Comparison of ENCODE assay signal across 16 cellular contexts in the genomic region with DNA sequence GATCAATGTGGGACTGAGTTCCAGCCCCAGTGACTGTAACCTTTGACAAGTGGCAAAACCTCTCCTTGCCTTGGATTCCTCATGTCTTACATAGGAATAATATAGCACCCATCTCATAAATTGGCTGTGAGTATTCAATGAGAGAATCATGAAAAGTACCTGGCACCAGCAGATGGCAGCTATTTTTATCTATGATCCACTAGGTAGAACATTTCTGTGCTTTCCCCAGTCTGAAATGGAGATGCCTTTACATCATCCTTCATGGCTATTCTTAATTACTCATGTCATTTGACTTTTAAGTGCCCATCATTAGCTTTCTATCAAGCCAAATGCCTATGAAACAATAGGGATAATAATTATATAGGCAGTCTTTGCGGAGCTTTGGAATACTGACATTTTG.
DNase-seq lines count a peak whose midpoint lies in the region; ATAC-seq and TF ChIP-seq lines count a peak whose summit lies in the region.
"Had no signal": no experiment of that assay in that cellular context is flagged by ENCODE, and none has a peak within 500 bp of the region (broad histone marks: within the 10 kb centered on the region; RNA-seq: fewer than 3 reads in every experiment).

No MANE protein-coding gene starts in this region.

- no peaks in the 10 kb centered on the region for H3K36me3 ChIP-seq in mesenchymal stem cell (ENCODE audit: control insufficient read depth in 1 of 2, insufficient read depth in 2 of 2, low read depth in 1 of 2, low read length in 2 of 2)
- H3K36me3 ChIP-seq in mucosa of descending colon (ENCODE audit: low read depth), result no peaks in the 10 kb centered on the region
- H3K36me3 ChIP-seq: prostate gland had no signal

- H3K4me2 ChIP-seq in mesenchymal stem cell (ENCODE audit: low read length, poor library complexity, severe bottlenecking), result no peak overlapping the region

- no peak overlapping the region for H4K8ac ChIP-seq in mesenchymal stem cell (ENCODE audit: low read length)

- H2AFZ ChIP-seq in mesenchymal stem cell (ENCODE audit: low read depth, low read length), result no peak overlapping the region

- H3K27me3 ChIP-seq in mesenchymal stem cell (ENCODE audit: control insufficient read depth in 1 of 2, insufficient read depth in 1 of 2, low read length in 2 of 2), result no peaks in the 10 kb centered on the region

- H2AK5ac ChIP-seq in mesenchymal stem cell (ENCODE audit: low read length, severe bottlenecking), result peak overlapping the region; percentile 86

- no peak for TF ChIP-seq CTCF in activated B cell treated with CpG ODN at 0.5 μM for 24 hours (IDR thresholded peaks at IDR 0.05)
- TF ChIP-seq CTCF in mucosa of descending colon (IDR thresholded peaks at IDR 0.05), result no peak

- peak overlapping the region in 1 of 2 experiments; percentile 50 for H2BK12ac ChIP-seq in mesenchymal stem cell (ENCODE audit: low read length in 2 of 2)

- CTCF ChIA-PET in activated B cell treated with CpG ODN at 0.5 μM for 24 hours (lab: Charles Lee), result no interaction called here

- no peaks in the 10 kb centered on the region for H3K9me3 Mint-ChIP-seq in activated B cell treated with CpG ODN at 0.5 μM for 24 hours
- H3K9me3 Mint-ChIP-seq in activated naive CD4-positive, alpha-beta T cell treated with anti-CD3 and anti-CD28 coated beads, Interleukin-2, amount 50 U/mL, for 72 hours, result peaks cover 0 to 4% of the 10 kb centered on the region in 2 donors
- H3K9me3 Mint-ChIP-seq: central memory CD8-positive, alpha-beta T cell; stimulated activated effector memory CD8-positive, alpha-beta T cell treated with anti-CD3 and anti-CD28 coated beads, Interleukin-12 subunit alpha, Interleukin-12 subunit beta, amount 100 ng/mL, for 72 hours; T-helper 2 cell treated with Interferon-gamma antibody and Interleukin-4, amounts not matched to agents 5 μg/mL and 100 μg/mL, for 36 hours had no signal

- no peak overlapping the region for H3K4ac ChIP-seq in mesenchymal stem cell (ENCODE audit: low read depth in 1 of 2, low read length in 2 of 2)

- no peak overlapping the region for H3K14ac ChIP-seq in mesenchymal stem cell (ENCODE audit: low read length in 2 of 2)

- no peak overlapping the region for H3K4me3 ChIP-seq in mesenchymal stem cell (ENCODE audit: insufficient read depth in 1 of 2, low read depth in 1 of 2, low read length in 2 of 2)
- H3K4me3 ChIP-seq in mucosa of descending colon, result no peak overlapping the region
- H3K4me3 ChIP-seq: prostate gland had no signal

- no peaks in the 10 kb centered on the region for H3K36me3 Mint-ChIP-seq in activated B cell treated with CpG ODN at 0.5 μM for 24 hours (ENCODE audit: low read depth)
- H3K36me3 Mint-ChIP-seq in activated naive CD4-positive, alpha-beta T cell treated with anti-CD3 and anti-CD28 coated beads, Interleukin-2, amount 50 U/mL, for 72 hours, result peaks cover 0 to 4% of the 10 kb centered on the region in 2 donors
- H3K36me3 Mint-ChIP-seq: stimulated activated effector memory CD8-positive, alpha-beta T cell treated with anti-CD3 and anti-CD28 coated beads, Interleukin-12 subunit alpha, Interleukin-12 subunit beta, amount 100 ng/mL, for 72 hours had no signal

- H2BK15ac ChIP-seq in mesenchymal stem cell (ENCODE audit: low read depth, poor library complexity, severe bottlenecking), result no peak overlapping the region

- no peak overlapping the region for H3K4me3 Mint-ChIP-seq in activated B cell treated with CpG ODN at 0.5 μM for 24 hours
- H3K4me3 Mint-ChIP-seq: activated CD8-positive, alpha-beta T cell treated with anti-CD3 and anti-CD28 coated beads, Interleukin-2, amount 10 ng/mL, durations not matched to agents 7 days and 5 days; central memory CD8-positive, alpha-beta T cell; stimulated activated effector memory CD8-positive, alpha-beta T cell treated with anti-CD3 and anti-CD28 coated beads, Interleukin-12 subunit alpha, Interleukin-12 subunit beta, amount 100 ng/mL, for 72 hours; T-helper 2 cell treated with Interferon-gamma antibody and Interleukin-4, amounts not matched to agents 5 μg/mL and 100 μg/mL, for 36 hours had no signal

- H3K4me1 ChIP-seq in mesenchymal stem cell (ENCODE audit: control insufficient read depth, insufficient read depth, low read depth, low read length) (peaks cover 3% of the 10 kb centered on the region), mucosa of descending colon (ENCODE audit: low read depth) (no peaks in the 10 kb centered on the region)
- H3K4me1 ChIP-seq: prostate gland had no signal

- H3K9ac ChIP-seq in mesenchymal stem cell (ENCODE audit: low read length), result no peak overlapping the region

- peak overlapping the region; percentile 15 for H3K27ac Mint-ChIP-seq in activated B cell treated with CpG ODN at 0.5 μM for 24 hours
- H3K27ac Mint-ChIP-seq in activated naive CD4-positive, alpha-beta T cell treated with anti-CD3 and anti-CD28 coated beads, Interleukin-2, amount 50 U/mL, for 72 hours, result no peak overlapping the region
- H3K27ac Mint-ChIP-seq: activated CD8-positive, alpha-beta T cell treated with anti-CD3 and anti-CD28 coated beads, Interleukin-2, amount 10 ng/mL, durations not matched to agents 7 days and 5 days; stimulated activated effector memory CD8-positive, alpha-beta T cell treated with anti-CD3 and anti-CD28 coated beads, Interleukin-12 subunit alpha, Interleukin-12 subunit beta, amount 100 ng/mL, for 72 hours; T-helper 2 cell treated with Interferon-gamma antibody and Interleukin-4, amounts not matched to agents 5 μg/mL and 100 μg/mL, for 36 hours had no signal

- peaks cover 46% of the 10 kb centered on the region for H3K4me1 Mint-ChIP-seq in activated B cell treated with CpG ODN at 0.5 μM for 24 hours

- POLR2A ChIA-PET in activated B cell treated with CpG ODN at 0.5 μM for 24 hours (lab: Charles Lee), result interaction anchor here (0.9 kb wide), 1 partner anchor 130 kb away, joined by 6 read pairs; a partner anchor contains a TSS

- H3K9me3 ChIP-seq in mesenchymal stem cell (ENCODE audit: control insufficient read depth, low read length) (no peaks in the 10 kb centered on the region), mucosa of descending colon (no peaks in the 10 kb centered on the region)
- H3K9me3 ChIP-seq: prostate gland had no signal

- H2BK120ac ChIP-seq in mesenchymal stem cell (ENCODE audit: low read depth, low read length), result no peak overlapping the region

- DNase-seq in left cardiac atrium, result no peak
- no peak for DNase-seq in cardiac septum (ENCODE audit: low spot score)
- DNase-seq in activated B cell treated with CpG ODN at 0.5 μM for 24 hours, result no peak
- no peak for DNase-seq in mesenchymal stem cell
- DNase-seq in mucosa of descending colon, result no peak
- no peak for DNase-seq in activated naive CD4-positive, alpha-beta T cell treated with anti-CD3 and anti-CD28 coated beads, Interleukin-2, amount 50 U/mL, for 72 hours (ENCODE audit: low spot score in 2 of 2)
- DNase-seq: activated CD8-positive, alpha-beta T cell treated with anti-CD3 and anti-CD28 coated beads, Interleukin-2, amount 10 ng/mL, durations not matched to agents 7 days and 5 days; erythroblast; OCI-M1; stimulated activated CD4-positive, alpha-beta T cell treated with anti-CD3 and anti-CD28 coated beads, Interleukin-4, amount 100 ng/mL, for 1 hour had no signal

- H3K18ac ChIP-seq in mesenchymal stem cell (ENCODE audit: low read depth in 1 of 2, low read length in 2 of 2), result peak overlapping the region; percentile 50 to 55

- 100% methylated on average over 1 of the region's 1 CpG for WGBS in mesenchymal stem cell

- no peak overlapping the region for H4K91ac ChIP-seq in mesenchymal stem cell (ENCODE audit: low read length)

- intact Hi-C loops in left cardiac atrium (cut with DNase I) (no loop called here), cardiac septum (cut with DNase I) (loop anchor here (5.0 to 10.0 kb wide), 2 partner anchors 128 to 700 kb away; a partner anchor contains a TSS), activated B cell treated with CpG ODN at 0.5 μM for 24 hours (cut with micrococcal nuclease) (loop anchor here (5.0 kb wide), 1 partner anchor 37 kb away; no protein-coding TSS in a partner anchor), mucosa of descending colon (cut with DNase I, micrococcal nuclease) (no loop called here)

- H2BK5ac ChIP-seq in mesenchymal stem cell (ENCODE audit: low read depth, low read length, poor library complexity, severe bottlenecking), result peak overlapping the region; percentile 15

- H3K27ac ChIP-seq in mesenchymal stem cell (ENCODE audit: low read length, poor library complexity, severe bottlenecking), result peak overlapping the region; percentile 77

- H3K23ac ChIP-seq in mesenchymal stem cell (ENCODE audit: low read length in 2 of 2), result no peak overlapping the region

- no peaks in the 10 kb centered on the region for H3K79me1 ChIP-seq in mesenchymal stem cell (replicated peaks; ENCODE audit: low read length, poor library complexity, severe bottlenecking)

- peak; percentile 10 to 53 for ATAC-seq in left cardiac atrium
- no peak for ATAC-seq in activated B cell treated with CpG ODN at 0.5 μM for 24 hours (ENCODE audit: low read depth)
- no peak for ATAC-seq in mucosa of descending colon
- ATAC-seq in GM19351 (IDR thresholded peaks at IDR 0.05; ENCODE audit: unreplicated experiment), result no peak
- ATAC-seq in HG03196 (IDR thresholded peaks at IDR 0.05; ENCODE audit: unreplicated experiment), result no peak
- ATAC-seq in activated naive CD4-positive, alpha-beta T cell treated with anti-CD3 and anti-CD28 coated beads, Interleukin-2, amount 50 U/mL, for 72 hours, result no peak
- ATAC-seq: activated CD8-positive, alpha-beta T cell treated with anti-CD3 and anti-CD28 coated beads, Interleukin-2, amount 10 ng/mL, durations not matched to agents 7 days and 5 days; stimulated activated effector memory CD8-positive, alpha-beta T cell treated with anti-CD3 and anti-CD28 coated beads, Interleukin-12 subunit alpha, Interleukin-12 subunit beta, amount 100 ng/mL, for 72 hours had no signal

- no peaks in the 10 kb centered on the region for H3K27me3 Mint-ChIP-seq in activated B cell treated with CpG ODN at 0.5 μM for 24 hours

Comparison
In these comparisons a context has a peak if more than half of its experiments do, and no peak if none do; other contexts are left out.
1. intact Hi-C loops: an anchor here in cardiac septum (5.0 to 10.0 kb wide) and activated B cell treated with CpG ODN at 0.5 μM for 24 hours (5.0 kb wide); none called in left cardiac atrium and mucosa of descending colon.
2. ATAC-seq: peak in left cardiac atrium (2 of 2); none in activated B cell treated with CpG ODN at 0.5 μM for 24 hours (single experiment), mucosa of descending colon (single experiment), GM19351 (single experiment), HG03196 (single experiment) and activated naive CD4-positive, alpha-beta T cell treated with anti-CD3 and anti-CD28 coated beads, Interleukin-2, amount 50 U/mL, for 72 hours (0 of 2).